ENCODE assay signal across 14 cellular contexts in the genomic region with DNA sequence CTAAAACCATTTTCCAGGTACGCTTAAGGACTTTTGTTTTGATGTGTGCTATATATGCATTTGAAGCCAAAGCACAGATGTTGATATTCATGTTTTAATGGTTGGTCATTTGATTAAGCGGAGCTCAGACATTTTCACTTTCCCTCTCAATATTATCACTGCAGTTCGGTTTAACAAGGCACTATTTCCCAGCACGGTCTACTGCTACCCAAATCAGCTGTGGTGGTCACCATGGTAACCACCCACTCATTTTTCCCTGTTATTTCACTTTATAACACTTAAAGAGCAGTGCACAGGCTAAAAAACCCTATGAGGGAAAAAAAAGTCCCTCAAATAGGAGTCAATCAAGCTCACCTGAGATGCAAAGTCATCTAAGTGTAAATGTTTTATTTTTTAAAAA.
DNase-seq lines count a peak whose midpoint lies in the region; TF ChIP-seq lines count a peak whose summit lies in the region.
"Had no signal": no experiment of that assay in that cellular context is flagged by ENCODE, and none has a peak within 500 bp of the region (broad histone marks: within the 10 kb centered on the region; RNA-seq: fewer than 3 reads in every experiment).

No MANE protein-coding gene starts in this region.

- H3K36me3 Mint-ChIP-seq in H9 (ENCODE audit: insufficient read depth in 1 of 3, low read depth in 3 of 3) (no peaks in the 10 kb centered on the region), nephron (ENCODE audit: low read depth) (no peaks in the 10 kb centered on the region)
- H3K36me3 Mint-ChIP-seq: IgD-negative memory B cell had no signal

- H3T11ph ChIP-seq in H9 (ENCODE audit: low read length) = no peak overlapping the region

- H3K23ac ChIP-seq in H9 (ENCODE audit: insufficient read length, low read depth, low read length) = no peak overlapping the region

- H3K9me3 Mint-ChIP-seq in H9 (no peaks in the 10 kb centered on the region), nephron (no peaks in the 10 kb centered on the region)
- H3K9me3 Mint-ChIP-seq: IgD-negative memory B cell; T-helper 1 cell treated with Interleukin-12 subunit alpha and Interleukin-12 subunit beta and Interleukin-4 antibody, amounts not matched to agents 30 μg/mL and 1 μg/mL, for 36 hours had no signal

- H3K18ac ChIP-seq in H9 (ENCODE audit: insufficient read length, low read depth, low read length) = no peak overlapping the region

- no peak overlapping the region for H3K9ac ChIP-seq in H9 (ENCODE audit: extremely low read depth, insufficient read length, low read length)
- H3K9ac ChIP-seq in adipocyte (ENCODE audit: low read length) = no peak overlapping the region
- H3K9ac ChIP-seq: BLaER1 treated with 17β-estradiol and CSF1 and Interleukin-3, amounts not matched to agents 10 nM and 100 nM had no signal

- no peak overlapping the region for H2AFZ ChIP-seq in H9 (ENCODE audit: low read length)

- no peak overlapping the region for H2AK5ac ChIP-seq in H9 (ENCODE audit: insufficient read length, low read length)

- no peaks in the 10 kb centered on the region for H3K79me1 ChIP-seq in H9 (ENCODE audit: insufficient read depth, low read depth, low read length, poor library complexity, severe bottlenecking)

- H3K4me1 Mint-ChIP-seq in H9 (peaks cover 48 to 51% of the 10 kb centered on the region in 2 experiments), nephron (peaks cover 25% of the 10 kb centered on the region)

- H3K4me2 ChIP-seq in H9 (ENCODE audit: insufficient read depth, insufficient read length, low read length) = peak overlapping the region; percentile 86
- H3K4me2 ChIP-seq: BLaER1 treated with 17β-estradiol and CSF1 and Interleukin-3, amounts not matched to agents 10 nM and 100 nM had no signal

- H3K27me3 ChIP-seq in H9 (ENCODE audit: insufficient read depth, low read length) (no peaks in the 10 kb centered on the region), adipocyte (replicated peaks; ENCODE audit: control insufficient read depth, insufficient read depth, low read length) (peaks cover 17% of the 10 kb centered on the region), tibial nerve (no peaks in the 10 kb centered on the region), suprapubic skin (no peaks in the 10 kb centered on the region)
- H3K27me3 ChIP-seq: BLaER1 treated with 17β-estradiol and CSF1 and Interleukin-3, amounts not matched to agents 10 nM and 100 nM; right lobe of liver; upper lobe of right lung had no signal

- no peak overlapping the region for H2BK12ac ChIP-seq in H9 (ENCODE audit: insufficient read length, low read depth, low read length)

- H2BK120ac ChIP-seq in H9 (ENCODE audit: low read depth, low read length, poor library complexity, severe bottlenecking) = no peak overlapping the region

- peaks cover 4% of the 10 kb centered on the region for H3K23me2 ChIP-seq in H9 (ENCODE audit: insufficient read length, low read depth, low read length, poor library complexity, severe bottlenecking)

- TF ChIP-seq EP300 in tibial nerve (IDR thresholded peaks at IDR 0.05) = no peak
- TF ChIP-seq EP300 in suprapubic skin (IDR thresholded peaks at IDR 0.05) = no peak

- no peak overlapping the region for H3K4ac ChIP-seq in H9 (ENCODE audit: low read depth, low read length)

- H4K8ac ChIP-seq in H9 (replicated peaks; ENCODE audit: insufficient read length, low read depth, low read length) = no peak overlapping the region

- TF ChIP-seq POLR2A in tibial nerve (IDR thresholded peaks at IDR 0.05) = no peak
- no peak for TF ChIP-seq POLR2A in suprapubic skin (IDR thresholded peaks at IDR 0.05)

- no peaks in the 10 kb centered on the region for H3K79me2 ChIP-seq in H9 (ENCODE audit: insufficient read depth, low read length)

- no peak overlapping the region for H2BK5ac ChIP-seq in H9 (ENCODE audit: insufficient read length, low read length)

- TF ChIP-seq CTCF in GM10266 (IDR thresholded peaks at IDR 0.05; ENCODE audit: control insufficient read depth, insufficient read depth, low read depth, missing control alignments) (no peak), H9 (conservative IDR thresholded peaks at IDR 0.05) (no peak), nephron (IDR thresholded peaks at IDR 0.05; ENCODE audit: unreplicated experiment in 3 of 3) (no peak), tibial nerve (IDR thresholded peaks at IDR 0.05) (no peak), suprapubic skin (IDR thresholded peaks at IDR 0.05) (no peak)

- H2BK20ac ChIP-seq in H9 (ENCODE audit: low read depth, low read length, poor library complexity, severe bottlenecking) = no peak overlapping the region

- peak overlapping the region; percentile 85 for H3K27ac ChIP-seq in H9 (ENCODE audit: insufficient read length, low read depth, low read length)
- H3K27ac ChIP-seq in tibial nerve = no peak overlapping the region
- H3K27ac ChIP-seq in suprapubic skin = no peak overlapping the region
- H3K27ac ChIP-seq: BLaER1 treated with 17β-estradiol and CSF1 and Interleukin-3, amounts not matched to agents 10 nM and 100 nM; right lobe of liver; upper lobe of right lung had no signal

- no peak overlapping the region for H3K56ac ChIP-seq in H9 (ENCODE audit: insufficient read length, low read depth, low read length)

- no peaks in the 10 kb centered on the region for H3K27me3 Mint-ChIP-seq in H9 (ENCODE audit: low read depth)
- H3K27me3 Mint-ChIP-seq in nephron (ENCODE audit: low read depth) = peaks cover 2% of the 10 kb centered on the region

- H3K14ac ChIP-seq in H9 (ENCODE audit: insufficient read depth, low read length) = no peak overlapping the region

- H3K9me3 ChIP-seq in H9 (ENCODE audit: control insufficient read depth, low read depth, low read length) = no peaks in the 10 kb centered on the region
- H3K9me3 ChIP-seq in adipocyte (ENCODE audit: control insufficient read depth, low read length) = no peaks in the 10 kb centered on the region
- no peaks in the 10 kb centered on the region for H3K9me3 ChIP-seq in tibial nerve
- H3K9me3 ChIP-seq in suprapubic skin = no peaks in the 10 kb centered on the region
- H3K9me3 ChIP-seq: BLaER1 treated with 17β-estradiol and CSF1 and Interleukin-3, amounts not matched to agents 10 nM and 100 nM; right lobe of liver; upper lobe of right lung had no signal

- H4K20me1 ChIP-seq in H9 (ENCODE audit: control insufficient read depth, insufficient read depth, insufficient read length) = peaks cover 2% of the 10 kb centered on the region
- H4K20me1 ChIP-seq: BLaER1 treated with 17β-estradiol and CSF1 and Interleukin-3, amounts not matched to agents 10 nM and 100 nM had no signal

- no peak overlapping the region for H2BK15ac ChIP-seq in H9 (ENCODE audit: low read depth, low read length)

- no peak overlapping the region for H4K91ac ChIP-seq in H9 (ENCODE audit: insufficient read length, low read depth, low read length)

- H3K4me1 ChIP-seq in H9 (ENCODE audit: insufficient read depth, low read length) = peaks cover 10% of the 10 kb centered on the region
- H3K4me1 ChIP-seq in adipocyte (ENCODE audit: control insufficient read depth, insufficient read depth, low read length) = peaks cover 15% of the 10 kb centered on the region
- H3K4me1 ChIP-seq in tibial nerve = peaks cover 0 to 9% (median 3%) of the 10 kb centered on the region in 4 donors
- peaks cover 39% of the 10 kb centered on the region for H3K4me1 ChIP-seq in suprapubic skin
- H3K4me1 ChIP-seq: BLaER1 treated with 17β-estradiol and CSF1 and Interleukin-3, amounts not matched to agents 10 nM and 100 nM; right lobe of liver had no signal

- H3K36me3 ChIP-seq in adipocyte (ENCODE audit: control insufficient read depth, insufficient read depth, low read length, severe bottlenecking) (no peaks in the 10 kb centered on the region), tibial nerve (no peaks in the 10 kb centered on the region), suprapubic skin (no peaks in the 10 kb centered on the region)
- H3K36me3 ChIP-seq: BLaER1 treated with 17β-estradiol and CSF1 and Interleukin-3, amounts not matched to agents 10 nM and 100 nM; right lobe of liver; upper lobe of right lung had no signal

- H4K5ac ChIP-seq in H9 (ENCODE audit: insufficient read length, low read depth, low read length) = no peak overlapping the region

- peak; percentile 12 for DNase-seq in GM10266 (ENCODE audit: extremely low spot score)
- no peak for DNase-seq in H9
- no peak for DNase-seq in adipocyte (ENCODE audit: low read depth)
- DNase-seq in NCI-H1105 (lab: John Stamatoyannopoulos, UW) = no peak
- DNase-seq in tibial nerve (ENCODE audit: low spot score in 2 of 2) = no peak
- no peak for DNase-seq in activated naive CD4-positive, alpha-beta T cell treated with Interleukin-2 at 50 U/mL for 16 hours
- DNase-seq in suprapubic skin (ENCODE audit: low spot score in 2 of 2) = no peak
- DNase-seq: NCI-H2029, right lobe of liver, upper lobe of right lung had no signal

- no CpG with 5 or more reads among the region's 4 CpGs for WGBS in H9 (ENCODE audit: extremely low coverage, insufficient read length, low lambda C conversion rate)
- 30 to 38% methylated on average over 4 of the region's 4 CpGs for WGBS in tibial nerve, 2 donors
- 43% methylated on average over 4 of the region's 4 CpGs for WGBS in suprapubic skin

- H3K4me3 Mint-ChIP-seq in H9 = peak overlapping the region; percentile 51 to 82
- peak overlapping the region in 2 of 3 experiments; percentile 15 to 46 for H3K4me3 Mint-ChIP-seq in nephron
- H3K4me3 Mint-ChIP-seq: T-helper 1 cell treated with Interleukin-12 subunit alpha and Interleukin-12 subunit beta and Interleukin-4 antibody, amounts not matched to agents 30 μg/mL and 1 μg/mL, for 36 hours had no signal

- H3K27ac Mint-ChIP-seq in H9 = peak overlapping the region; percentile 83 to 100 (median 93); a peak in 5 of 7 replicates
- H3K27ac Mint-ChIP-seq in nephron = peak overlapping the region in 1 of 3 experiments; percentile 74
- H3K27ac Mint-ChIP-seq: IgD-negative memory B cell; T-helper 1 cell treated with Interleukin-12 subunit alpha and Interleukin-12 subunit beta and Interleukin-4 antibody, amounts not matched to agents 30 μg/mL and 1 μg/mL, for 36 hours had no signal

- H3K4me3 ChIP-seq in adipocyte (ENCODE audit: low read length) (peak overlapping the region; percentile 80), tibial nerve (peak overlapping the region in 1 of 4 donors; percentile 45), suprapubic skin (no peak overlapping the region)
- H3K4me3 ChIP-seq: BLaER1 treated with 17β-estradiol and CSF1 and Interleukin-3, amounts not matched to agents 10 nM and 100 nM; right lobe of liver had no signal
